ENCODE assay signal across 9 cellular contexts in genomic region chr1:156149374-156150106, GRCh38. TPM values are rescaled to one million over a fixed set of nuclear protein-coding genes. Genes with fewer than 3 reads are reported as not detected.
DNase-seq lines count a peak whose midpoint lies in the region; ATAC-seq and TF ChIP-seq lines count a peak whose summit lies in the region.
"Had no signal": no experiment of that assay in that cellular context is flagged by ENCODE, and none has a peak within 500 bp of the region (broad histone marks: within the 10 kb centered on the region; RNA-seq: fewer than 3 reads in every experiment).

No MANE protein-coding gene starts in this region.

- H3K4me2 ChIP-seq in SK-N-SH, result no peak overlapping the region

- no peak for TF ChIP-seq EP300 in SK-N-SH (IDR thresholded peaks at IDR 0.05; ENCODE audit: borderline replicate concordance in 1 of 2, low read depth in 1 of 2, low read length in 1 of 2)

- CTCF ChIA-PET in SK-N-SH (lab: Yijun Ruan, JAX), result interaction anchor here (0.9 to 40.5 kb wide), 7 partner anchors 8 to 110 kb away, joined by 3 to 1559 read pairs (median 12); partner anchors contain the start of genes MEX3A and PMF1

- TF ChIP-seq CTCF in SK-N-SH (IDR thresholded peaks at IDR 0.05) (no peak), Peyer's patch (IDR thresholded peaks at IDR 0.05) (no peak), right atrium auricular region (IDR thresholded peaks at IDR 0.05) (no peak)

- peaks cover 8% of the 10 kb centered on the region for H4K20me1 ChIP-seq in SK-N-SH (ENCODE audit: insufficient read depth)

- H3K4me1 Mint-ChIP-seq in stimulated activated memory B cell treated with anti-CD40 and anti-IgM and Interleukin-4, amounts not matched to agents 10 μg/mL and 1 μg/mL and 100 μg/mL, for 72 hours, result peaks cover 80% of the 10 kb centered on the region

- H3K9me3 ChIP-seq in SK-N-SH (no peaks in the 10 kb centered on the region), Peyer's patch (no peaks in the 10 kb centered on the region), right atrium auricular region (no peaks in the 10 kb centered on the region)

- 86% methylated on average over 15 of the region's 17 CpGs for WGBS in SK-N-SH (ENCODE audit: low lambda C conversion rate)

- no peak overlapping the region for H3K27ac ChIP-seq in SK-N-SH (ENCODE audit: low read depth in 2 of 2, low read length in 1 of 2)
- no peak overlapping the region for H3K27ac ChIP-seq in Peyer's patch
- H3K27ac ChIP-seq in right atrium auricular region, result no peak overlapping the region

- H3K36me3 Mint-ChIP-seq in stimulated activated memory B cell treated with anti-CD40 and anti-IgM and Interleukin-4, amounts not matched to agents 10 μg/mL and 1 μg/mL and 100 μg/mL, for 72 hours, result no peaks in the 10 kb centered on the region

- peak overlapping the region; percentile 73 for H3K4me3 Mint-ChIP-seq in stimulated activated memory B cell treated with anti-CD40 and anti-IgM and Interleukin-4, amounts not matched to agents 10 μg/mL and 1 μg/mL and 100 μg/mL, for 72 hours

- H3K4me1 ChIP-seq in SK-N-SH (ENCODE audit: control insufficient read depth in 1 of 2, insufficient read depth in 2 of 2, low read depth in 1 of 2, low read length in 1 of 2), result peaks cover 12 to 15% of the 10 kb centered on the region in 2 experiments
- peaks cover 0 to 35% (median 11%) of the 10 kb centered on the region in 4 donors for H3K4me1 ChIP-seq in Peyer's patch
- peaks cover 0 to 22% of the 10 kb centered on the region in 2 donors for H3K4me1 ChIP-seq in right atrium auricular region

- H3K36me3 ChIP-seq in SK-N-SH (replicated peaks in 1 of 2; ENCODE audit: control insufficient read depth in 1 of 2, insufficient read depth in 2 of 2, low read length in 1 of 2), result no peaks in the 10 kb centered on the region
- H3K36me3 ChIP-seq in Peyer's patch, result no peaks in the 10 kb centered on the region
- H3K36me3 ChIP-seq in right atrium auricular region, result no peaks in the 10 kb centered on the region

- peaks cover 30% of the 10 kb centered on the region for H3F3A ChIP-seq in SK-N-SH (replicated peaks; ENCODE audit: insufficient read depth)

- no peak for ATAC-seq in SK-N-SH treated with all-trans-retinoic acid at 6 μM for 48 hours
- peak; percentile 61 for ATAC-seq in HG02678 (IDR thresholded peaks at IDR 0.05; ENCODE audit: unreplicated experiment)
- peak; percentile 65 for ATAC-seq in stimulated activated memory B cell treated with anti-CD40 and anti-IgM and Interleukin-4, amounts not matched to agents 10 μg/mL and 1 μg/mL and 100 μg/mL, for 72 hours
- no peak for ATAC-seq in HG03457 (IDR thresholded peaks at IDR 0.05; ENCODE audit: unreplicated experiment)

- H3K4me3 ChIP-seq in SK-N-SH (ENCODE audit: low read depth in 2 of 2, low read length in 1 of 2) (no peak overlapping the region), Peyer's patch (no peak overlapping the region), right atrium auricular region (no peak overlapping the region)
- H3K4me3 ChIP-seq: lung had no signal

- no peak for TF ChIP-seq RAD21 in SK-N-SH (IDR thresholded peaks at IDR 0.05; ENCODE audit: low read length)

- no peak overlapping the region for H3K9ac ChIP-seq in SK-N-SH

- H3K27me3 ChIP-seq in SK-N-SH (ENCODE audit: insufficient read depth) (no peaks in the 10 kb centered on the region), Peyer's patch (no peaks in the 10 kb centered on the region), right atrium auricular region (no peaks in the 10 kb centered on the region)

- peak overlapping the region; percentile 59 for H3K27ac Mint-ChIP-seq in stimulated activated memory B cell treated with anti-CD40 and anti-IgM and Interleukin-4, amounts not matched to agents 10 μg/mL and 1 μg/mL and 100 μg/mL, for 72 hours

- H2AFZ ChIP-seq in SK-N-SH (ENCODE audit: low read depth), result no peak overlapping the region

- no peaks in the 10 kb centered on the region for H3K79me2 ChIP-seq in SK-N-SH (ENCODE audit: insufficient read depth)

- H3K27me3 Mint-ChIP-seq in stimulated activated memory B cell treated with anti-CD40 and anti-IgM and Interleukin-4, amounts not matched to agents 10 μg/mL and 1 μg/mL and 100 μg/mL, for 72 hours, result peaks cover 25% of the 10 kb centered on the region

- H3K9me3 Mint-ChIP-seq in stimulated activated memory B cell treated with anti-CD40 and anti-IgM and Interleukin-4, amounts not matched to agents 10 μg/mL and 1 μg/mL and 100 μg/mL, for 72 hours, result no peaks in the 10 kb centered on the region

- no peaks in the 10 kb centered on the region for H3K9me2 ChIP-seq in SK-N-SH

- POLR2A ChIA-PET in SK-N-SH (lab: Yijun Ruan, JAX), result interaction anchor here (0.5 kb wide), 1 partner anchor 75 kb away, joined by 3 read pairs; no protein-coding TSS in a partner anchor

- TF ChIP-seq POLR2A in Peyer's patch (IDR thresholded peaks at IDR 0.05), result no peak

- DNase-seq in SK-N-SH (peak; percentile 12), Peyer's patch (peak in 2 of 3 donors; percentile 68 to 69), kidney glomerular epithelial cell (lab: John Stamatoyannopoulos, UW) (no peak), right atrium auricular region (ENCODE audit: low spot score) (no peak)

TF ChIP-seq in SK-N-SH, 30 proteins besides CTCF, POLR2A, EP300 and RAD21:
- TF ChIP-seq JUND (IDR thresholded peaks at IDR 0.05), result no peak
- no peak for TF ChIP-seq RXRA (IDR thresholded peaks at IDR 0.05; ENCODE audit: borderline replicate concordance, low read depth)
- no peak for TF ChIP-seq IRF3 (IDR thresholded peaks at IDR 0.05; ENCODE audit: low read depth, low read length)
- no peak for TF ChIP-seq SMC3 (IDR thresholded peaks at IDR 0.05; ENCODE audit: low read depth, low read length)
- no peak for TF ChIP-seq FOSL2 (IDR thresholded peaks at IDR 0.05; ENCODE audit: borderline replicate concordance, low read depth)
- TF ChIP-seq MXI1 (IDR thresholded peaks at IDR 0.05; ENCODE audit: low read depth, low read length), result no peak
- TF ChIP-seq NFIC (IDR thresholded peaks at IDR 0.05; ENCODE audit: borderline replicate concordance), result no peak

TF ChIP-seq in SK-N-SH treated with all-trans-retinoic acid at 6 μM for 48 hours, 23 proteins besides CTCF, POLR2A, EP300 and RAD21 (continues in another document):
- TF ChIP-seq GLIS3 (CRISPR knock-in tag; IDR thresholded peaks at IDR 0.05) (no peak), ZNF8 (CRISPR knock-in tag; IDR thresholded peaks at IDR 0.05) (no peak), ESRRG (CRISPR knock-in tag; IDR thresholded peaks at IDR 0.05) (no peak), SNAI2 (CRISPR knock-in tag; IDR thresholded peaks at IDR 0.05) (no peak), ARNTL (CRISPR knock-in tag; IDR thresholded peaks at IDR 0.05; ENCODE audit: borderline replicate concordance, low read depth) (no peak), OSR1 (CRISPR knock-in tag; IDR thresholded peaks at IDR 0.05) (no peak), ZNF565 (CRISPR knock-in tag; conservative IDR thresholded peaks at IDR 0.05; ENCODE audit: low read depth) (no peak), ISL1 (CRISPR knock-in tag; IDR thresholded peaks at IDR 0.05) (no peak)
- TF ChIP-seq, protein P1, sequence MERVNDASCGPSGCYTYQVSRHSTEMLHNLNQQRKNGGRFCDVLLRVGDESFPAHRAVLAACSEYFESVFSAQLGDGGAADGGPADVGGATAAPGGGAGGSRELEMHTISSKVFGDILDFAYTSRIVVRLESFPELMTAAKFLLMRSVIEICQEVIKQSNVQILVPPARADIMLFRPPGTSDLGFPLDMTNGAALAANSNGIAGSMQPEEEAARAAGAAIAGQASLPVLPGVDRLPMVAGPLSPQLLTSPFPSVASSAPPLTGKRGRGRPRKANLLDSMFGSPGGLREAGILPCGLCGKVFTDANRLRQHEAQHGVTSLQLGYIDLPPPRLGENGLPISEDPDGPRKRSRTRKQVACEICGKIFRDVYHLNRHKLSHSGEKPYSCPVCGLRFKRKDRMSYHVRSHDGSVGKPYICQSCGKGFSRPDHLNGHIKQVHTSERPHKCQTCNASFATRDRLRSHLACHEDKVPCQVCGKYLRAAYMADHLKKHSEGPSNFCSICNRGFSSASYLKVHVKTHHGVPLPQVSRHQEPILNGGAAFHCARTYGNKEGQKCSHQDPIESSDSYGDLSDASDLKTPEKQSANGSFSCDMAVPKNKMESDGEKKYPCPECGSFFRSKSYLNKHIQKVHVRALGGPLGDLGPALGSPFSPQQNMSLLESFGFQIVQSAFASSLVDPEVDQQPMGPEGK (CRISPR knock-in tag; IDR thresholded peaks at IDR 0.05; ENCODE audit: borderline replicate concordance), result no peak

RNA-seq across cellular contexts. Expression of gene SEMA4A, which starts 3.8 kb away (rescaled TPM):
- polyA plus RNA-seq in SK-N-SH (2012; rRNA removed), result 1.3 and 2.3 TPM in 2 replicates
- 0.33 and 0.73 TPM in 2 replicates for polyA plus RNA-seq in SK-N-SH (2012; cell fraction: cytosol; rRNA removed)
- 11.2 and 13.5 TPM in 2 replicates for polyA plus RNA-seq in SK-N-SH (2012; cell fraction: nucleus; rRNA removed)
- total RNA-seq in Peyer's patch, result 10 to 100 TPM in 1 of 4 donors, 1 to 10 TPM in 3; 1.5 to 19.0 (median 3.2) TPM
- total RNA-seq in right atrium auricular region, result 1 to 10 TPM; 2.0 to 4.2 TPM

RNA-seq across cellular contexts. Expression of gene LMNA, which starts 35.0 kb away (rescaled TPM):
- 726 and 983 TPM in 2 replicates for polyA plus RNA-seq in SK-N-SH (2012; rRNA removed)
- 396 and 512 TPM in 2 replicates for polyA plus RNA-seq in SK-N-SH (2012; cell fraction: cytosol; rRNA removed)
- polyA plus RNA-seq in SK-N-SH (2012; cell fraction: nucleus; rRNA removed), result 1,848 and 2,172 TPM in 2 replicates
- total RNA-seq in Peyer's patch (100 to 1,000 TPM; 201 to 295 (median 211) TPM), right atrium auricular region (100 to 1,000 TPM; 258 to 273 TPM)

RNA-seq across cellular contexts. Expression of gene SLC25A44, which starts 44.4 kb away (rescaled TPM):
- polyA plus RNA-seq in SK-N-SH (2012; rRNA removed), result 28.5 and 40.2 TPM in 2 replicates
- 25.1 and 30.1 TPM in 2 replicates for polyA plus RNA-seq in SK-N-SH (2012; cell fraction: cytosol; rRNA removed)
- polyA plus RNA-seq in SK-N-SH (2012; cell fraction: nucleus; rRNA removed), result 23.0 and 37.6 TPM in 2 replicates
- total RNA-seq in Peyer's patch (10 to 100 TPM; 15.7 to 40.6 (median 33.7) TPM), right atrium auricular region (10 to 100 TPM; 15.5 to 18.5 TPM)

Comparison
In these comparisons a context has a peak if more than half of its experiments do, and no peak if none do; other contexts are left out.
1. DNase-seq: peak in SK-N-SH (single experiment) and Peyer's patch (2 of 3); none in kidney glomerular epithelial cell (single experiment) and right atrium auricular region (single experiment).
2. ATAC-seq: peak in HG02678 (single experiment) and stimulated activated memory B cell treated with anti-CD40 and anti-IgM and Interleukin-4, amounts not matched to agents 10 μg/mL and 1 μg/mL and 100 μg/mL, for 72 hours (single experiment); none in SK-N-SH treated with all-trans-retinoic acid at 6 μM for 48 hours (single experiment) and HG03457 (single experiment).